18 cellular contexts compared by ENCODE assay signal in the genomic region with DNA sequence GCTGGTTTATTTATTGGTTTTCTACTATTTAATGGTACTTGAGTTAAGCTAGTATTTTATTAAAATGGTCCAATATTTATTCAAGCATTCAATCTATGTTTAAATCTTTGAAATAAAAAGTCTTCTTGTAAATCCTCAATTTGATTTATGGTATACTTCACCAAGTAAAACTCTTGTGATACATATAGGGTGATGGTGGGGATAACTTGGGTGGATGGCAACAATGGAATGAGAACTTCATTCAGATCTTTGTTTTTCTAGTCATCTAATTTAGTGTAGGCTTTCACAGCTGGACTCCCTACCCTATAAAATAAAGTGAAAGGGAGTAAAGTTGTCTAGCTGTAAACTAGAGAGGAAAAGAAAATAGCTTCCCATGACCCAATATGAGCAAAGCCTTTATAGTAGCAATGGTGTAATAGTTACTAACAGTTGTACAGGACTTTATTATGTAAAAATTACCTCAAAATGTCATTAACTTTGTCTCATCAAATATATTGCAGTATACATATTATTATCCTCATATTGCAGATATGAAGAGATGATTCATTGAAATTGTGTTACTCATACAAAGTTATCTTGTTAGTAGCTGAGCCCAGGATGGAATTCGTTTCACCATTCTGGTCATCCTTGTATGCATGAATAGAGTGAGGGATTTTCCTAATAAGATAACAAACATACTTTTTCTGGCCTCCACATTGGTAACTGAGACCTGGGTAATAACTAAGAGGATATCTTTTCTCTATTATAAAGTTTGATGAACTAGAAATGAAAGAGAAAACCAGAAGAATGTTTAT.
"Had no signal": no experiment of that assay in that cellular context is flagged by ENCODE, and none has a peak within 500 bp of the region (broad histone marks: within the 10 kb centered on the region; RNA-seq: fewer than 3 reads in every experiment).

No MANE protein-coding gene starts in this region.

- H3K36me3 Mint-ChIP-seq: activated naive CD4-positive, alpha-beta T cell treated with anti-CD3 and anti-CD28 coated beads, Interleukin-2, amount 50 U/mL, for 24 hours; brain; natural killer cell treated with Interleukin-12 subunit alpha and Interleukin-12 subunit beta and Interleukin-15 and Interleukin-18, amount 100 ng/mL, for 72 hours had no signal

- H3K36me3 ChIP-seq: right atrium auricular region, upper lobe of left lung had no signal

- H2AFZ ChIP-seq: hepatocyte had no signal

- H3K4me2 ChIP-seq: hepatocyte had no signal

- H3K27me3 Mint-ChIP-seq: activated CD8-positive, alpha-beta T cell treated with anti-CD3 and anti-CD28 coated beads for 36 hours; activated naive CD4-positive, alpha-beta T cell treated with anti-CD3 and anti-CD28 coated beads, Interleukin-2, amount 50 U/mL, for 24 hours; brain; natural killer cell treated with Interleukin-12 subunit alpha and Interleukin-12 subunit beta and Interleukin-15 and Interleukin-18, amount 100 ng/mL, for 72 hours; stimulated activated naive CD8-positive, alpha-beta T cell treated with anti-CD3 and anti-CD28 coated beads, Interleukin-15, Interleukin-2, amounts not matched to agents 100 ng/mL and 50 ng/mL, for 24 hours; T-helper 17 cell had no signal

- H3K79me2 ChIP-seq: hepatocyte had no signal

- DNase-seq: activated CD4-positive, alpha-beta T cell treated with anti-CD3 and anti-CD28 coated beads for 48 hours; activated CD8-positive, alpha-beta T cell treated with anti-CD3 and anti-CD28 coated beads for 36 hours; activated effector memory CD4-positive, alpha-beta T cell treated with anti-CD3 and anti-CD28 coated beads, Interleukin-2, amount 50 U/mL, for 16 hours; activated T-cell treated with anti-CD3 and anti-CD28 coated beads, Interleukin-2, amount 50 U/mL, for 48 hours; amniotic stem cell; left ventricle myocardium superior; mesendoderm; occipital lobe; small intestine; stimulated activated CD4-positive, alpha-beta T cell treated with anti-CD3 and anti-CD28 coated beads, Interleukin-4, amount 100 ng/mL, for 4 hours; T-helper 17 cell; upper lobe of left lung had no signal

- H3K27me3 ChIP-seq: hepatocyte, right atrium auricular region, upper lobe of left lung had no signal

- H3K27ac Mint-ChIP-seq: activated CD8-positive, alpha-beta T cell treated with anti-CD3 and anti-CD28 coated beads for 36 hours; activated naive CD4-positive, alpha-beta T cell treated with anti-CD3 and anti-CD28 coated beads, Interleukin-2, amount 50 U/mL, for 24 hours; brain; natural killer cell treated with Interleukin-12 subunit alpha and Interleukin-12 subunit beta and Interleukin-15 and Interleukin-18, amount 100 ng/mL, for 72 hours; stimulated activated naive CD8-positive, alpha-beta T cell treated with anti-CD3 and anti-CD28 coated beads, Interleukin-15, Interleukin-2, amounts not matched to agents 100 ng/mL and 50 ng/mL, for 24 hours; T-helper 17 cell had no signal

- H3K4me3 ChIP-seq: hepatocyte, right atrium auricular region, upper lobe of left lung had no signal

- H3K27ac ChIP-seq: hepatocyte, right atrium auricular region, upper lobe of left lung had no signal

- ATAC-seq: activated CD8-positive, alpha-beta T cell treated with anti-CD3 and anti-CD28 coated beads for 36 hours; left ventricle myocardium superior; natural killer cell treated with Interleukin-12 subunit alpha and Interleukin-12 subunit beta and Interleukin-15 and Interleukin-18, amount 100 ng/mL, for 72 hours; T-helper 17 cell had no signal

- H3K4me1 Mint-ChIP-seq: activated naive CD4-positive, alpha-beta T cell treated with anti-CD3 and anti-CD28 coated beads, Interleukin-2, amount 50 U/mL, for 24 hours; brain; T-helper 17 cell had no signal

- H3K4me1 ChIP-seq: right atrium auricular region, upper lobe of left lung had no signal

- H3K4me3 Mint-ChIP-seq: activated CD8-positive, alpha-beta T cell treated with anti-CD3 and anti-CD28 coated beads for 36 hours; activated naive CD4-positive, alpha-beta T cell treated with anti-CD3 and anti-CD28 coated beads, Interleukin-2, amount 50 U/mL, for 24 hours; brain; natural killer cell treated with Interleukin-12 subunit alpha and Interleukin-12 subunit beta and Interleukin-15 and Interleukin-18, amount 100 ng/mL, for 72 hours; stimulated activated naive CD8-positive, alpha-beta T cell treated with anti-CD3 and anti-CD28 coated beads, Interleukin-15, Interleukin-2, amounts not matched to agents 100 ng/mL and 50 ng/mL, for 24 hours; T-helper 17 cell had no signal
